ENCODE assay signal across 32 cellular contexts in the genomic region with DNA sequence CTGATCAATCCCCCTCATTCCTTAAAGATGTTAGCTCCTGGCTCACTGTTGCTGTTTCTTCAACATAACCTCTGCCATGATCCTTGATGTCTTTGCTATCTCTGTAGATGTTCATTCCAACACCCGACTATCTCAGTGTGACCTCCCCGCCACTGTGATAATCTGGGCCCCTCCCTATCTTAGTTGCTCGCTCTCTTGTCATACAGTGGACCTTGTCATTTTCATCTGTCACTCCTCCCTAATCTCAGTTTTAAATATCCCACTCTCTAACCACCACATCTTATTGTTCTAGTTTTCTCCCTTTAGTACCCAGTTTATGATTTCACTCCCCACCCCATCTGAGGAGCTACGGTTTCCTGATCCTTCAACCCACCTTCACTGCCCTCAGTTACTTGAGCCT.
"Had no signal": no experiment of that assay in that cellular context is flagged by ENCODE, and none has a peak within 500 bp of the region (broad histone marks: within the 10 kb centered on the region; RNA-seq: fewer than 3 reads in every experiment).

No MANE protein-coding gene starts in this region.

- H3K36me3 Mint-ChIP-seq: activated naive CD4-positive, alpha-beta T cell treated with anti-CD3 and anti-CD28 coated beads, Interleukin-2, amount 50 U/mL, for 24 hours; activated naive CD8-positive, alpha-beta T cell treated with anti-CD3 and anti-CD28 coated beads, Interleukin-2, amount 10 ng/mL, durations not matched to agents 7 days and 5 days had no signal

- DNase-seq: activated B cell treated with CpG ODN at 0.5 μM for 24 hours; activated CD4-positive, alpha-beta T cell treated with anti-CD3 and anti-CD28 coated beads for 48 hours; activated CD4-positive, alpha-beta T cell treated with anti-CD3 and anti-CD28 coated beads, Interleukin-2, amount 50 U/mL, for 1 hour; activated CD4-positive, alpha-beta T cell treated with anti-CD3 and anti-CD28 coated beads, Interleukin-2, amount 50 U/mL, for 48 hours; activated CD8-positive, alpha-beta memory T cell treated with anti-CD3 and anti-CD28 coated beads for 24 hours; activated CD8-positive, alpha-beta T cell treated with anti-CD3 and anti-CD28 coated beads for 36 hours; activated effector memory CD4-positive, alpha-beta T cell treated with anti-CD3 and anti-CD28 coated beads, Interleukin-2, amount 50 U/mL, for 16 hours; activated naive CD4-positive, alpha-beta T cell treated with anti-CD3 and anti-CD28 coated beads for 36 hours; activated naive CD8-positive, alpha-beta T cell treated with anti-CD3 and anti-CD28 coated beads, Interleukin-2, amount 10 ng/mL, durations not matched to agents 7 days and 5 days; activated T-cell treated with anti-CD3 and anti-CD28 coated beads, Interleukin-2, amount 50 U/mL, for 48 hours; brain microvascular endothelial cell; dorsolateral prefrontal cortex; effector memory CD4-positive, alpha-beta T cell; endodermal cell; gastrocnemius medialis; glutamatergic neuron; heart left ventricle; T-helper 1 cell; T-helper 17 cell; T1000; WERI-Rb-1 had no signal

- H3K4me3 Mint-ChIP-seq: activated B cell treated with CpG ODN at 0.5 μM for 24 hours; activated CD8-positive, alpha-beta T cell treated with anti-CD3 and anti-CD28 coated beads for 36 hours; activated naive CD4-positive, alpha-beta T cell treated with anti-CD3 and anti-CD28 coated beads for 36 hours; activated naive CD4-positive, alpha-beta T cell treated with anti-CD3 and anti-CD28 coated beads, Interleukin-2, amount 50 U/mL, for 24 hours; activated naive CD8-positive, alpha-beta T cell treated with anti-CD3 and anti-CD28 coated beads, Interleukin-2, amount 10 ng/mL, durations not matched to agents 7 days and 5 days; activated T-helper 1 cell treated with anti-CD3 and anti-CD28 coated beads, Interleukin-12 subunit alpha, Interleukin-12 subunit beta, Interleukin-2, Interleukin-4 antibody, amounts not matched to agents 30 ng/mL and 10 ng/mL and 1 ng/mL, durations not matched to agents 14 hours and 24 hours and 36 hours; central memory CD8-positive, alpha-beta T cell; dendritic cell treated with granulocyte-macrophage colony-stimulating factor and Interleukin-4, amounts not matched to agents 40 ng/mL and 50 ng/mL, for 4 days; endodermal cell; T-helper 17 cell; T-helper 2 cell treated with Interferon-gamma antibody and Interleukin-4, amounts not matched to agents 5 μg/mL and 100 μg/mL, for 36 hours had no signal

- H3K27ac Mint-ChIP-seq: activated B cell treated with CpG ODN at 0.5 μM for 24 hours; activated CD8-positive, alpha-beta T cell treated with anti-CD3 and anti-CD28 coated beads for 36 hours; activated naive CD4-positive, alpha-beta T cell treated with anti-CD3 and anti-CD28 coated beads for 36 hours; activated naive CD4-positive, alpha-beta T cell treated with anti-CD3 and anti-CD28 coated beads, Interleukin-2, amount 50 U/mL, for 24 hours; activated naive CD8-positive, alpha-beta T cell treated with anti-CD3 and anti-CD28 coated beads, Interleukin-2, amount 10 ng/mL, durations not matched to agents 7 days and 5 days; activated T-helper 1 cell treated with anti-CD3 and anti-CD28 coated beads, Interleukin-12 subunit alpha, Interleukin-12 subunit beta, Interleukin-2, Interleukin-4 antibody, amounts not matched to agents 30 ng/mL and 10 ng/mL and 1 ng/mL, durations not matched to agents 14 hours and 24 hours and 36 hours; activated T-helper 2 cell treated with anti-CD3 and anti-CD28 coated beads, Interferon-gamma antibody, Interleukin-2, Interleukin-4, amounts not matched to agents 10 μg/mL and 5 μg/mL and 100 μg/mL, durations not matched to agents 14 hours and 24 hours and 36 hours; dendritic cell treated with granulocyte-macrophage colony-stimulating factor and Interleukin-4, amounts not matched to agents 40 ng/mL and 50 ng/mL, for 4 days; endodermal cell; T-helper 17 cell; T-helper 2 cell treated with Interferon-gamma antibody and Interleukin-4, amounts not matched to agents 5 μg/mL and 100 μg/mL, for 36 hours had no signal

- H3K27me3 ChIP-seq: ascending aorta, brain microvascular endothelial cell, dorsolateral prefrontal cortex, gastrocnemius medialis, heart left ventricle had no signal

- H3K9me3 ChIP-seq: ascending aorta, gastrocnemius medialis, heart left ventricle had no signal

- H3K4me1 ChIP-seq: ascending aorta, gastrocnemius medialis had no signal

- H3K27me3 Mint-ChIP-seq: activated B cell treated with CpG ODN at 0.5 μM for 24 hours; activated CD8-positive, alpha-beta T cell treated with anti-CD3 and anti-CD28 coated beads for 36 hours; activated naive CD4-positive, alpha-beta T cell treated with anti-CD3 and anti-CD28 coated beads, Interleukin-2, amount 50 U/mL, for 24 hours; activated naive CD8-positive, alpha-beta T cell treated with anti-CD3 and anti-CD28 coated beads, Interleukin-2, amount 10 ng/mL, durations not matched to agents 7 days and 5 days; central memory CD8-positive, alpha-beta T cell; dendritic cell treated with granulocyte-macrophage colony-stimulating factor and Interleukin-4, amounts not matched to agents 40 ng/mL and 50 ng/mL, for 4 days; T-helper 17 cell had no signal

- ATAC-seq: activated CD4-positive, CD25-positive, alpha-beta regulatory T cell treated with anti-CD3 and anti-CD28 coated beads, Interleukin-2, amount 50 U/mL, for 24 hours; activated CD8-positive, alpha-beta T cell treated with anti-CD3 and anti-CD28 coated beads for 36 hours; esophagus mucosa; T-helper 17 cell had no signal

- H3K4me3 ChIP-seq: ascending aorta, coronary artery, dorsolateral prefrontal cortex, gastrocnemius medialis, heart left ventricle had no signal

- FAIRE-seq: bronchial epithelial cell had no signal

- H3K27ac ChIP-seq: ascending aorta, brain microvascular endothelial cell, dorsolateral prefrontal cortex, heart left ventricle, WERI-Rb-1 had no signal

- H3K9me3 Mint-ChIP-seq: activated B cell treated with CpG ODN at 0.5 μM for 24 hours; activated CD8-positive, alpha-beta T cell treated with anti-CD3 and anti-CD28 coated beads for 36 hours; activated naive CD4-positive, alpha-beta T cell treated with anti-CD3 and anti-CD28 coated beads for 36 hours; activated naive CD4-positive, alpha-beta T cell treated with anti-CD3 and anti-CD28 coated beads, Interleukin-2, amount 50 U/mL, for 24 hours; activated naive CD8-positive, alpha-beta T cell treated with anti-CD3 and anti-CD28 coated beads, Interleukin-2, amount 10 ng/mL, durations not matched to agents 7 days and 5 days; activated T-helper 1 cell treated with anti-CD3 and anti-CD28 coated beads, Interleukin-12 subunit alpha, Interleukin-12 subunit beta, Interleukin-2, Interleukin-4 antibody, amounts not matched to agents 30 ng/mL and 10 ng/mL and 1 ng/mL, durations not matched to agents 14 hours and 24 hours and 36 hours; activated T-helper 2 cell treated with anti-CD3 and anti-CD28 coated beads, Interferon-gamma antibody, Interleukin-2, Interleukin-4, amounts not matched to agents 10 μg/mL and 5 μg/mL and 100 μg/mL, durations not matched to agents 14 hours and 24 hours and 36 hours; central memory CD8-positive, alpha-beta T cell; dendritic cell treated with granulocyte-macrophage colony-stimulating factor and Interleukin-4, amounts not matched to agents 40 ng/mL and 50 ng/mL, for 4 days; endodermal cell; T-helper 2 cell treated with Interferon-gamma antibody and Interleukin-4, amounts not matched to agents 5 μg/mL and 100 μg/mL, for 36 hours had no signal

- H3K36me3 ChIP-seq: ascending aorta, brain microvascular endothelial cell, gastrocnemius medialis, heart left ventricle, WERI-Rb-1 had no signal

- H3K4me1 Mint-ChIP-seq: activated B cell treated with CpG ODN at 0.5 μM for 24 hours; activated naive CD4-positive, alpha-beta T cell treated with anti-CD3 and anti-CD28 coated beads, Interleukin-2, amount 50 U/mL, for 24 hours; activated naive CD8-positive, alpha-beta T cell treated with anti-CD3 and anti-CD28 coated beads, Interleukin-2, amount 10 ng/mL, durations not matched to agents 7 days and 5 days; central memory CD8-positive, alpha-beta T cell; endodermal cell; T-helper 17 cell had no signal
